ENCODE assay signal across 8 cellular contexts in genomic region chr7:38363379-38363778, GRCh38.
DNase-seq lines count a peak whose midpoint lies in the region; ATAC-seq and TF ChIP-seq lines count a peak whose summit lies in the region.
"Not testable (repeated sequence)": the region's sequence is repeated elsewhere in the genome, so short reads cannot be mapped to it uniquely, and the experiment has no call there.

No MANE protein-coding gene starts in this region.

- H3K79me2 ChIP-seq in Karpas-422 (ENCODE audit: low read length), result peaks cover 61% of the 10 kb centered on the region

- peaks cover 73% of the 10 kb centered on the region for H3K4me1 Mint-ChIP-seq in central memory CD8-positive, alpha-beta T cell

- peak overlapping the region; percentile 93 for H3K4me3 Mint-ChIP-seq in central memory CD8-positive, alpha-beta T cell

- H3K27me3 ChIP-seq in Karpas-422 (ENCODE audit: low read length), result not testable (repeated sequence)

- not testable (repeated sequence) for H3K9me3 ChIP-seq in Karpas-422 (ENCODE audit: low read length)

- not testable (repeated sequence) for H4K20me1 ChIP-seq in Karpas-422 (ENCODE audit: insufficient read depth, low read depth, low read length)

- H3K4me1 ChIP-seq in Karpas-422 (ENCODE audit: low read length), result peaks cover 23% of the 10 kb centered on the region

- peak overlapping the region; percentile 87 for H3K27ac Mint-ChIP-seq in central memory CD8-positive, alpha-beta T cell (ENCODE audit: low read depth)

- peaks cover 30% of the 10 kb centered on the region for H3K36me3 Mint-ChIP-seq in central memory CD8-positive, alpha-beta T cell (ENCODE audit: insufficient read depth)

- DNase-seq in ACHN (peak; percentile 46), GM13976 (ENCODE audit: low spot score) (peak; percentile 41), Karpas-422 (peak; percentile 85), SIG-M5 treated with dmso at 0.1 percent for 504 hours (lab: John Stamatoyannopoulos, UW; ENCODE audit: unreplicated experiment) (peak; percentile 77), iPS-NIHi7 (ENCODE audit: extremely low spot score) (peak; percentile 63)
- DNase-seq in activated CD8-positive, alpha-beta memory T cell treated with anti-CD3 and anti-CD28 coated beads, Interleukin-2, amount 50 U/mL, for 4 hours, result peak; percentile 74
- peak; percentile 62 to 69 for DNase-seq in central memory CD8-positive, alpha-beta T cell (ENCODE audit: low spot score in 2 of 2)
- peak in 2 of 3 donors; percentile 55 to 69 for DNase-seq in stimulated activated CD4-positive, alpha-beta T cell treated with anti-CD3 and anti-CD28 coated beads, Interleukin-12 subunit alpha, Interleukin-12 subunit beta, amount 100 ng/mL, for 48 hours (ENCODE audit: low read depth in 2 of 3, low spot score in 1 of 3)

- H3K27ac ChIP-seq in Karpas-422 (ENCODE audit: low read length), result not testable (repeated sequence)

- in situ Hi-C loops in ACHN (cut with HindIII; ENCODE audit: low pct_ligation_motif_present, low pct_unique_long_range_greater_than_20kb, low sequenced_read_pairs); GM13976 (cut with MboI; ENCODE audit: low sequenced_read_pairs, unreplicated experiment): not testable (repeated sequence)

- ATAC-seq in central memory CD8-positive, alpha-beta T cell (replicated peaks; ENCODE audit: extremely low read depth, poor library complexity, severe bottlenecking), result peak; percentile 44

- not testable (repeated sequence) for H2AFZ ChIP-seq in Karpas-422 (ENCODE audit: low read length)

- not testable (repeated sequence) for H3K4me2 ChIP-seq in Karpas-422 (ENCODE audit: low read depth, low read length, poor library complexity, severe bottlenecking)

- H3K4me3 ChIP-seq in Karpas-422 (ENCODE audit: low read length), result not testable (repeated sequence)

- H3K9ac ChIP-seq in Karpas-422 (ENCODE audit: low read length), result not testable (repeated sequence)

- not testable (repeated sequence) for H3K27me3 Mint-ChIP-seq in central memory CD8-positive, alpha-beta T cell

- not testable (repeated sequence) for H3K9me2 ChIP-seq in Karpas-422 (replicated peaks; ENCODE audit: insufficient read depth, low read length)

- H3K36me3 ChIP-seq in Karpas-422 (ENCODE audit: insufficient read depth, low read length), result not testable (repeated sequence)

- H3K9me3 Mint-ChIP-seq in central memory CD8-positive, alpha-beta T cell, result not testable (repeated sequence)

- TF ChIP-seq CTCF in GM13976 (IDR thresholded peaks at IDR 0.05; ENCODE audit: borderline replicate concordance, control extremely low read depth, extremely low read depth, insufficient read depth, missing control alignments), result peak; percentile 85
